In genomic region chr4:51851090-51851936, GRCh38 we compare ENCODE assay signal across 17 cellular contexts. TPM values are rescaled to one million over a fixed set of nuclear protein-coding genes. Genes with fewer than 3 reads are reported as not detected.
DNase-seq lines count a peak whose midpoint lies in the region; ATAC-seq and TF ChIP-seq lines count a peak whose summit lies in the region.
"Had no signal": no experiment of that assay in that cellular context is flagged by ENCODE, and none has a peak within 500 bp of the region (broad histone marks: within the 10 kb centered on the region; RNA-seq: fewer than 3 reads in every experiment).

No MANE protein-coding gene starts in this region.

- H3K9me3 Mint-ChIP-seq in CD8-positive, alpha-beta T cell: no peaks in the 10 kb centered on the region
- H3K9me3 Mint-ChIP-seq in activated CD8-positive, alpha-beta T cell treated with anti-CD3 and anti-CD28 coated beads, Interleukin-2, amount 10 ng/mL, durations not matched to agents 7 days and 5 days (ENCODE audit: insufficient read depth): no peaks in the 10 kb centered on the region
- no peaks in the 10 kb centered on the region for H3K9me3 Mint-ChIP-seq in nephron
- H3K9me3 Mint-ChIP-seq: T-helper 1 cell treated with Interleukin-12 subunit alpha and Interleukin-12 subunit beta and Interleukin-4 antibody, amounts not matched to agents 30 μg/mL and 1 μg/mL, for 36 hours had no signal

- CTCF ChIA-PET in CD8-positive, alpha-beta T cell (lab: Charles Lee): interaction anchor here (1.2 to 2.4 kb wide), 2 partner anchors 9 to 20 kb away, joined by 3 to 8 read pairs; partner anchors contain the start of gene DCUN1D4
- CTCF ChIA-PET in activated CD8-positive, alpha-beta T cell treated with anti-CD3 and anti-CD28 coated beads, Interleukin-2, amount 10 ng/mL, durations not matched to agents 7 days and 5 days (lab: Charles Lee): interaction anchor here (1.0 kb wide), 1 partner anchor 8 kb away, joined by 3 read pairs; the partner anchor contains the start of gene DCUN1D4

- peaks cover 2% of the 10 kb centered on the region for H3K36me3 Mint-ChIP-seq in CD8-positive, alpha-beta T cell
- peaks cover 13% of the 10 kb centered on the region for H3K36me3 Mint-ChIP-seq in activated CD8-positive, alpha-beta T cell treated with anti-CD3 and anti-CD28 coated beads, Interleukin-2, amount 10 ng/mL, durations not matched to agents 7 days and 5 days (ENCODE audit: low read depth)
- H3K36me3 Mint-ChIP-seq in nephron (ENCODE audit: low read depth): no peaks in the 10 kb centered on the region

- H3K4me1 Mint-ChIP-seq in CD8-positive, alpha-beta T cell (ENCODE audit: low read depth): peaks cover 54% of the 10 kb centered on the region
- H3K4me1 Mint-ChIP-seq in activated CD8-positive, alpha-beta T cell treated with anti-CD3 and anti-CD28 coated beads, Interleukin-2, amount 10 ng/mL, durations not matched to agents 7 days and 5 days (ENCODE audit: low read depth): peaks cover 15% of the 10 kb centered on the region
- peaks cover 73% of the 10 kb centered on the region for H3K4me1 Mint-ChIP-seq in nephron

- H3K4me1 ChIP-seq in CD8-positive, alpha-beta T cell (ENCODE audit: insufficient read depth, low read length): peaks cover 4% of the 10 kb centered on the region
- H3K4me1 ChIP-seq in HAP-1: peaks cover 26% of the 10 kb centered on the region

- H3K27me3 ChIP-seq in CD8-positive, alpha-beta T cell (ENCODE audit: insufficient read depth, low read length): no peaks in the 10 kb centered on the region
- no peaks in the 10 kb centered on the region for H3K27me3 ChIP-seq in HAP-1 (ENCODE audit: low read depth)
- H3K27me3 ChIP-seq: MG63 had no signal

- intact Hi-C loops in CD8-positive, alpha-beta T cell (cut with DNase I, micrococcal nuclease): loop anchor here in 1 of 2 experiments (5.0 kb wide), 1 partner anchor 36 kb away; no protein-coding TSS in a partner anchor

- POLR2A ChIA-PET in CD8-positive, alpha-beta T cell (lab: Charles Lee): interaction anchor here (1.7 kb wide), 1 partner anchor 9 kb away, joined by 7 read pairs; the partner anchor contains the start of gene DCUN1D4
- POLR2A ChIA-PET in activated CD8-positive, alpha-beta T cell treated with anti-CD3 and anti-CD28 coated beads, Interleukin-2, amount 10 ng/mL, durations not matched to agents 7 days and 5 days (lab: Charles Lee): no interaction called here

- H3K4me3 ChIP-seq in CD8-positive, alpha-beta T cell (ENCODE audit: low read depth, low read length): no peak overlapping the region
- no peak overlapping the region for H3K4me3 ChIP-seq in HAP-1
- H3K4me3 ChIP-seq: coronary artery, MG63 had no signal

- H3K9me3 ChIP-seq in CD8-positive, alpha-beta T cell (ENCODE audit: low read length): no peaks in the 10 kb centered on the region
- no peaks in the 10 kb centered on the region for H3K9me3 ChIP-seq in HAP-1
- H3K9me3 ChIP-seq: MG63 had no signal

- peak overlapping the region; percentile 74 for H3K27ac Mint-ChIP-seq in CD8-positive, alpha-beta T cell
- peak overlapping the region; percentile 18 for H3K27ac Mint-ChIP-seq in activated CD8-positive, alpha-beta T cell treated with anti-CD3 and anti-CD28 coated beads, Interleukin-2, amount 10 ng/mL, durations not matched to agents 7 days and 5 days
- peak overlapping the region in 2 of 3 experiments; percentile 30 to 59 for H3K27ac Mint-ChIP-seq in nephron
- H3K27ac Mint-ChIP-seq: T-helper 1 cell treated with Interleukin-12 subunit alpha and Interleukin-12 subunit beta and Interleukin-4 antibody, amounts not matched to agents 30 μg/mL and 1 μg/mL, for 36 hours had no signal

- no peak overlapping the region for H3K4me3 Mint-ChIP-seq in CD8-positive, alpha-beta T cell
- no peak overlapping the region for H3K4me3 Mint-ChIP-seq in activated CD8-positive, alpha-beta T cell treated with anti-CD3 and anti-CD28 coated beads, Interleukin-2, amount 10 ng/mL, durations not matched to agents 7 days and 5 days
- no peak overlapping the region for H3K4me3 Mint-ChIP-seq in nephron
- H3K4me3 Mint-ChIP-seq: T-helper 1 cell treated with Interleukin-12 subunit alpha and Interleukin-12 subunit beta and Interleukin-4 antibody, amounts not matched to agents 30 μg/mL and 1 μg/mL, for 36 hours had no signal

- in situ Hi-C loops in HAP-1 (cut with MboI; ENCODE audit: low sequenced_read_pairs): no loop called here

- no peaks in the 10 kb centered on the region for H3K27me3 Mint-ChIP-seq in CD8-positive, alpha-beta T cell (ENCODE audit: low read depth)
- no peaks in the 10 kb centered on the region for H3K27me3 Mint-ChIP-seq in activated CD8-positive, alpha-beta T cell treated with anti-CD3 and anti-CD28 coated beads, Interleukin-2, amount 10 ng/mL, durations not matched to agents 7 days and 5 days (ENCODE audit: low read depth)
- H3K27me3 Mint-ChIP-seq in nephron (ENCODE audit: low read depth): no peaks in the 10 kb centered on the region

- TF ChIP-seq CTCF in CD8-positive, alpha-beta T cell (IDR thresholded peaks at IDR 0.05): no peak
- TF ChIP-seq CTCF in nephron (IDR thresholded peaks at IDR 0.05; ENCODE audit: unreplicated experiment in 3 of 3): no peak

- peak; percentile 36 for ATAC-seq in CD8-positive, alpha-beta T cell
- ATAC-seq in activated CD8-positive, alpha-beta T cell treated with anti-CD3 and anti-CD28 coated beads, Interleukin-2, amount 10 ng/mL, durations not matched to agents 7 days and 5 days: no peak
- no peak for ATAC-seq in HG03342 (IDR thresholded peaks at IDR 0.05; ENCODE audit: unreplicated experiment)

- H3K36me3 ChIP-seq in CD8-positive, alpha-beta T cell (ENCODE audit: insufficient read depth, low read length): no peaks in the 10 kb centered on the region
- no peaks in the 10 kb centered on the region; the same call in 1 of the 2 replicates for H3K36me3 ChIP-seq in HAP-1 (replicated peaks)

- DNase-seq in CD8-positive, alpha-beta T cell: no peak
- peak; percentile 13 to 22 for DNase-seq in HAP-1 (ENCODE audit: low spot score in 2 of 2)
- DNase-seq in activated CD8-positive, alpha-beta T cell treated with anti-CD3 and anti-CD28 coated beads, Interleukin-2, amount 10 ng/mL, durations not matched to agents 7 days and 5 days: no peak
- no peak for DNase-seq in CD1c-positive myeloid dendritic cell (ENCODE audit: extremely low spot score)
- no peak for DNase-seq in T1000 (lab: John Stamatoyannopoulos, UW)
- DNase-seq in stimulated activated CD4-positive, alpha-beta T cell treated with anti-CD3 and anti-CD28 coated beads, Interleukin-4, amount 100 ng/mL, for 4 hours: no peak
- DNase-seq: anterior cingulate cortex, C1 segment of cervical spinal cord, hippocampal formation, MG63, NCI-H2029, NCI-H524, substantia nigra had no signal

- H3K27ac ChIP-seq in CD8-positive, alpha-beta T cell (ENCODE audit: low read depth, low read length): no peak overlapping the region
- H3K27ac ChIP-seq: coronary artery had no signal

RNA-seq across cellular contexts. Expression of gene DCUN1D4, which starts 8.4 kb away (rescaled TPM):
- total RNA-seq in CD8-positive, alpha-beta T cell: 10 to 100 TPM; 29.3 to 32.4 TPM
- 10 to 100 TPM; 31.9 to 34.9 TPM for total RNA-seq in activated CD8-positive, alpha-beta T cell treated with anti-CD3 and anti-CD28 coated beads, Interleukin-2, amount 10 ng/mL, durations not matched to agents 7 days and 5 days

Comparison
In these comparisons a context has a peak if more than half of its experiments do, and no peak if none do; other contexts are left out.
1. DNase-seq: peak in HAP-1 (2 of 2); none in CD8-positive, alpha-beta T cell (0 of 7), activated CD8-positive, alpha-beta T cell treated with anti-CD3 and anti-CD28 coated beads, Interleukin-2, amount 10 ng/mL, durations not matched to agents 7 days and 5 days (single experiment), CD1c-positive myeloid dendritic cell (single experiment), T1000 (single experiment) and stimulated activated CD4-positive, alpha-beta T cell treated with anti-CD3 and anti-CD28 coated beads, Interleukin-4, amount 100 ng/mL, for 4 hours (0 of 2).
2. H3K27ac Mint-ChIP-seq: peak in every context shown above with its lines; median percentile 74 in CD8-positive, alpha-beta T cell; 44 in nephron; 18 in activated CD8-positive, alpha-beta T cell treated with anti-CD3 and anti-CD28 coated beads, Interleukin-2, amount 10 ng/mL, durations not matched to agents 7 days and 5 days.